ENCODE assay signal across 11 cellular contexts in the genomic region with DNA sequence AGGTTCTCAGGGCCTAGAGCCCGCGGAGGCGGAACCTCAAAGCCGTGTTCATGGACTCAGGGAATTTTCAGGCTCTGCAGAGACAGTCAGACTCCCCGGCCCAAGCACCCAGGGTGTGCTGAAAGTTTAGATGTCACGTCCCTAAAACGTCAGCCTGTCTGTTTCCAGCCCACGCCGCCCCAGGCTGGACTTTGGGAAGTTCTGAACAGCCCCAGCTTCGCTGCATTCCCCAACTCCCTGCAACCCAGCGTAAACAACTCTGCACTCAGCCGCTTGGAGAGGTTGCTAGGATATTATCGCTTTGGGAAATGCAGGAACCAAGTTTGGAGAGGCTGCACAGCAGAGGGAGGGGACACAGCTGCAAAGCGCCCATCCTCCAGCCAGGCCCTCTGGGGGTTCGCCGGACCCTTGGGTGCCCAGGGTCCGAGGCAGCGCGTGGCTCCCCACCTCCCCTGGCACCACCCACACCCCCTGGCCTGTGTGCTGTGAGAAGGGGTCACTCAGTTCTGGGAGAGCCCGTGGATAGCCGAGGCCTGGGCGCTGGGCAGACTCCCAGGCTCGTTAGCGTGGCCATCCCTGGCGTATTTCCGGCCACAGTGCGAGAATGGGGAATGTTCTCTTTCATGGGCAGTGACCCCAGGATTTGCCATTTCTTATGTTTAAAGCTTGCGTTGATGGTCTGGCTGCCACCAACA.
DNase-seq lines count a peak whose midpoint lies in the region; ATAC-seq and TF ChIP-seq lines count a peak whose summit lies in the region.
"Had no signal": no experiment of that assay in that cellular context is flagged by ENCODE, and none has a peak within 500 bp of the region (broad histone marks: within the 10 kb centered on the region; RNA-seq: fewer than 3 reads in every experiment).

No MANE protein-coding gene starts in this region.

- no peak for TF ChIP-seq CTCF in VCaP (conservative IDR thresholded peaks at IDR 0.05)
- no peak for TF ChIP-seq CTCF in gastroesophageal sphincter (IDR thresholded peaks at IDR 0.05)
- TF ChIP-seq CTCF in thyroid gland (IDR thresholded peaks at IDR 0.05), result no peak

- H3K4me1 ChIP-seq in gastroesophageal sphincter, result peaks cover 0 to 17% (median 0%) of the 10 kb centered on the region in 3 donors
- H3K4me1 ChIP-seq in mucosa of stomach (ENCODE audit: control insufficient read depth, insufficient read depth, low read length), result peaks cover 36% of the 10 kb centered on the region
- peaks cover 17 to 36% of the 10 kb centered on the region in 2 donors for H3K4me1 ChIP-seq in thyroid gland

- DNase-seq in thyroid gland (peak; percentile 57 to 59), T-helper 9 cell (no peak)
- DNase-seq: activated CD8-positive, alpha-beta memory T cell treated with anti-CD3 and anti-CD28 coated beads, Interleukin-2, amount 50 U/mL, for 48 hours; NCI-H1436 treated with DMSO at 0.1 percent for 48 hours had no signal

- H3K27ac ChIP-seq in VCaP, result peak overlapping the region; percentile 37
- H3K27ac ChIP-seq in gastroesophageal sphincter, result peak overlapping the region; percentile 4 to 71 (median 68)
- H3K27ac ChIP-seq in thyroid gland, result peak overlapping the region; percentile 25 to 60 (median 38)

- no CpG with 5 or more reads among the region's 28 CpGs for WGBS in gastroesophageal sphincter (ENCODE audit: low coverage in 1 of 2), 2 donors
- WGBS in thyroid gland, 2 donors, result 34 to 48% methylated on average over 7 to 15 of the region's 28 CpGs

- ATAC-seq in gastroesophageal sphincter (peak; percentile 52), HG02678 (IDR thresholded peaks at IDR 0.05; ENCODE audit: unreplicated experiment) (no peak), HG02610 (IDR thresholded peaks at IDR 0.05; ENCODE audit: unreplicated experiment) (no peak), HG02588 (IDR thresholded peaks at IDR 0.05; ENCODE audit: unreplicated experiment) (no peak)
- ATAC-seq: natural killer cell treated with Interleukin-12 subunit alpha and Interleukin-12 subunit beta and Interleukin-15 and Interleukin-18, amount 100 ng/mL, for 72 hours had no signal

- no peak for TF ChIP-seq EP300 in gastroesophageal sphincter (IDR thresholded peaks at IDR 0.05)

- H3K4me3 ChIP-seq in gastroesophageal sphincter, result peak overlapping the region in 1 of 2 donors; percentile 35
- H3K4me3 ChIP-seq in mucosa of stomach (ENCODE audit: low read length), result no peak overlapping the region
- no peak overlapping the region for H3K4me3 ChIP-seq in thyroid gland (replicated peaks in 1 of 3)

- peak overlapping the region; percentile 40 for H3K9ac ChIP-seq in mucosa of stomach (ENCODE audit: low read length)

- TF ChIP-seq POLR2A in gastroesophageal sphincter (IDR thresholded peaks at IDR 0.05), result no peak
- no peak for TF ChIP-seq POLR2A in thyroid gland (IDR thresholded peaks at IDR 0.05)

- H3K36me3 ChIP-seq in gastroesophageal sphincter (no peaks in the 10 kb centered on the region), mucosa of stomach (ENCODE audit: control insufficient read depth, insufficient read depth, low read length) (no peaks in the 10 kb centered on the region), thyroid gland (no peaks in the 10 kb centered on the region)

- H3K9me3 ChIP-seq in gastroesophageal sphincter, result no peaks in the 10 kb centered on the region
- no peaks in the 10 kb centered on the region for H3K9me3 ChIP-seq in mucosa of stomach (ENCODE audit: control insufficient read depth, low read length)
- no peaks in the 10 kb centered on the region for H3K9me3 ChIP-seq in thyroid gland

- intact Hi-C loops in thyroid gland (cut with DNase I), result no loop called here

- H3K27me3 ChIP-seq in gastroesophageal sphincter, result peaks cover 40% of the 10 kb centered on the region
- H3K27me3 ChIP-seq in mucosa of stomach (ENCODE audit: control insufficient read depth, insufficient read depth, low read length), result no peaks in the 10 kb centered on the region
- no peaks in the 10 kb centered on the region for H3K27me3 ChIP-seq in thyroid gland
